29 cellular contexts compared by ENCODE assay signal in the genomic region with DNA sequence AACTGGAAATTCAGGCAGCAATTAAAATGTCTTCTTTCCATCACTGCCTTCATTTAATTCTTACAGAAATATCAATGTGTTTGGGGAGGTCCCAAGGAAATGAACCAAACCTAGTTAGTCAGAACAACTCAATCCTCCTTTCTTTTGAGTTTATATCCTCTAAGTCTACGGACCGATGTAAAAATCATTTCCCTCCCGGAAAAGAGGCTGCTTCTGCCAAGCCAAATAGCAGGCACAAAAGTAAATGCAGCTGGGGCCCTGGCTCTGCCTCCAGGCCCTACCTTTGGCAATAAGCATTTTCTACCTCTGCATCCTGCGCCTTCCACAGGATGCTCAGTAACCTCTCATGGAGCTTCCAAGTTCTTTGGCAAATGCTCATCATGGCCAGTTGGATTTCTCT.
"Had no signal": no experiment of that assay in that cellular context is flagged by ENCODE, and none has a peak within 500 bp of the region (broad histone marks: within the 10 kb centered on the region; RNA-seq: fewer than 3 reads in every experiment).

No MANE protein-coding gene starts in this region.

- FAIRE-seq: small intestine had no signal

- H3K36me3 ChIP-seq: neutrophil, right lobe of liver, sigmoid colon, stomach, thoracic aorta, thyroid gland, transverse colon, upper lobe of right lung, uterus had no signal

- H3K27ac Mint-ChIP-seq: naive thymus-derived CD8-positive, alpha-beta T cell; natural killer cell treated with Interleukin-12 subunit alpha and Interleukin-12 subunit beta and Interleukin-15 and Interleukin-18, amount 100 ng/mL, for 72 hours; nephron progenitor cell; progenitor cell of endocrine pancreas; stimulated activated effector memory CD8-positive, alpha-beta T cell treated with anti-CD3 and anti-CD28 coated beads, Interleukin-12 subunit alpha, Interleukin-12 subunit beta, amount 100 ng/mL, for 72 hours; stimulated activated naive B cell treated with anti-CD40 and anti-IgM and Interleukin-4, amounts not matched to agents 10 μg/mL and 1 μg/mL and 100 μg/mL, for 72 hours; stimulated activated naive CD8-positive, alpha-beta T cell treated with anti-CD3 and anti-CD28 coated beads, Interleukin-15, Interleukin-2, amounts not matched to agents 100 ng/mL and 50 ng/mL, for 24 hours; type B pancreatic cell had no signal

- H3K9me3 ChIP-seq: neutrophil, psoas muscle, right lobe of liver, sigmoid colon, stomach, thoracic aorta, thyroid gland, transverse colon, upper lobe of right lung, uterus had no signal

- H3K4me1 Mint-ChIP-seq: naive thymus-derived CD8-positive, alpha-beta T cell; nephron progenitor cell; stimulated activated effector memory CD8-positive, alpha-beta T cell treated with anti-CD3 and anti-CD28 coated beads, Interleukin-12 subunit alpha, Interleukin-12 subunit beta, amount 100 ng/mL, for 72 hours; stimulated activated naive B cell treated with anti-CD40 and anti-IgM and Interleukin-4, amounts not matched to agents 10 μg/mL and 1 μg/mL and 100 μg/mL, for 72 hours had no signal

- H3K4me1 ChIP-seq: psoas muscle, right lobe of liver, sigmoid colon, stomach, thyroid gland, transverse colon, upper lobe of right lung, uterus had no signal

- H3K4me3 Mint-ChIP-seq: naive thymus-derived CD8-positive, alpha-beta T cell; natural killer cell treated with Interleukin-12 subunit alpha and Interleukin-12 subunit beta and Interleukin-15 and Interleukin-18, amount 100 ng/mL, for 72 hours; nephron progenitor cell; neural crest cell; stimulated activated effector memory CD8-positive, alpha-beta T cell treated with anti-CD3 and anti-CD28 coated beads, Interleukin-12 subunit alpha, Interleukin-12 subunit beta, amount 100 ng/mL, for 72 hours; stimulated activated naive B cell treated with anti-CD40 and anti-IgM and Interleukin-4, amounts not matched to agents 10 μg/mL and 1 μg/mL and 100 μg/mL, for 72 hours; stimulated activated naive CD8-positive, alpha-beta T cell treated with anti-CD3 and anti-CD28 coated beads, Interleukin-15, Interleukin-2, amounts not matched to agents 100 ng/mL and 50 ng/mL, for 24 hours; type B pancreatic cell had no signal

- H3K79me2 ChIP-seq: parathyroid adenoma had no signal

- H3K27me3 ChIP-seq: neutrophil, right lobe of liver, sigmoid colon, stomach, thyroid gland, transverse colon, upper lobe of right lung, uterus had no signal

- H3K9me3 Mint-ChIP-seq: nephron progenitor cell; stimulated activated naive B cell treated with anti-CD40 and anti-IgM and Interleukin-4, amounts not matched to agents 10 μg/mL and 1 μg/mL and 100 μg/mL, for 72 hours; stimulated activated naive CD8-positive, alpha-beta T cell treated with anti-CD3 and anti-CD28 coated beads, Interleukin-15, Interleukin-2, amounts not matched to agents 100 ng/mL and 50 ng/mL, for 24 hours; type B pancreatic cell had no signal

- H3K4me3 ChIP-seq: psoas muscle, right lobe of liver, sigmoid colon, stomach, thoracic aorta, thyroid gland, transverse colon, upper lobe of right lung, uterus had no signal

- ATAC-seq: naive thymus-derived CD8-positive, alpha-beta T cell; natural killer cell treated with Interleukin-12 subunit alpha and Interleukin-12 subunit beta and Interleukin-15 and Interleukin-18, amount 100 ng/mL, for 72 hours; psoas muscle; right lobe of liver; stimulated activated effector memory CD8-positive, alpha-beta T cell treated with anti-CD3 and anti-CD28 coated beads, Interleukin-12 subunit alpha, Interleukin-12 subunit beta, amount 100 ng/mL, for 72 hours; stimulated activated naive B cell treated with anti-CD40 and anti-IgM and Interleukin-4, amounts not matched to agents 10 μg/mL and 1 μg/mL and 100 μg/mL, for 72 hours; upper lobe of right lung had no signal

- H3K36me3 Mint-ChIP-seq: naive thymus-derived CD8-positive, alpha-beta T cell; natural killer cell treated with Interleukin-12 subunit alpha and Interleukin-12 subunit beta and Interleukin-15 and Interleukin-18, amount 100 ng/mL, for 72 hours; stimulated activated effector memory CD8-positive, alpha-beta T cell treated with anti-CD3 and anti-CD28 coated beads, Interleukin-12 subunit alpha, Interleukin-12 subunit beta, amount 100 ng/mL, for 72 hours; stimulated activated naive B cell treated with anti-CD40 and anti-IgM and Interleukin-4, amounts not matched to agents 10 μg/mL and 1 μg/mL and 100 μg/mL, for 72 hours; type B pancreatic cell had no signal

- H2AFZ ChIP-seq: parathyroid adenoma had no signal

- DNase-seq: naive thymus-derived CD8-positive, alpha-beta T cell; nephron progenitor cell; nucleus accumbens; posterior cingulate gyrus; psoas muscle; right cardiac atrium; right lobe of liver; sigmoid colon; small intestine; stimulated activated CD4-positive, alpha-beta T cell treated with anti-CD3 and anti-CD28 coated beads, Interleukin-15, amount 100 ng/mL, for 24 hours; stimulated activated CD4-positive, alpha-beta T cell treated with anti-CD3 and anti-CD28 coated beads, Interleukin-2, amount 100 ng/mL, for 24 hours; stimulated activated CD4-positive, alpha-beta T cell treated with anti-CD3 and anti-CD28 coated beads, Interleukin-2, amount 100 ng/mL, for 48 hours; stimulated activated CD4-positive, alpha-beta T cell treated with anti-CD3 and anti-CD28 coated beads, Interleukin-4, amount 100 ng/mL, for 24 hours; stimulated activated naive B cell treated with anti-CD40 and anti-IgM and Interleukin-4, amounts not matched to agents 10 μg/mL and 1 μg/mL and 100 μg/mL, for 72 hours; stimulated activated naive CD4-positive, alpha-beta T cell treated with Interleukin-2 at 50 U/mL for 16 hours; stomach; thyroid gland; transverse colon; upper lobe of right lung; uterus had no signal

- H3K27ac ChIP-seq: neutrophil, parathyroid adenoma, psoas muscle, right lobe of liver, sigmoid colon, stomach, thyroid gland, transverse colon, upper lobe of right lung, uterus had no signal

- H3K9ac ChIP-seq: parathyroid adenoma had no signal

- H3K27me3 Mint-ChIP-seq: natural killer cell treated with Interleukin-12 subunit alpha and Interleukin-12 subunit beta and Interleukin-15 and Interleukin-18, amount 100 ng/mL, for 72 hours; stimulated activated naive B cell treated with anti-CD40 and anti-IgM and Interleukin-4, amounts not matched to agents 10 μg/mL and 1 μg/mL and 100 μg/mL, for 72 hours had no signal
